Comparison of ENCODE assay signal across 13 cellular contexts in the genomic region with DNA sequence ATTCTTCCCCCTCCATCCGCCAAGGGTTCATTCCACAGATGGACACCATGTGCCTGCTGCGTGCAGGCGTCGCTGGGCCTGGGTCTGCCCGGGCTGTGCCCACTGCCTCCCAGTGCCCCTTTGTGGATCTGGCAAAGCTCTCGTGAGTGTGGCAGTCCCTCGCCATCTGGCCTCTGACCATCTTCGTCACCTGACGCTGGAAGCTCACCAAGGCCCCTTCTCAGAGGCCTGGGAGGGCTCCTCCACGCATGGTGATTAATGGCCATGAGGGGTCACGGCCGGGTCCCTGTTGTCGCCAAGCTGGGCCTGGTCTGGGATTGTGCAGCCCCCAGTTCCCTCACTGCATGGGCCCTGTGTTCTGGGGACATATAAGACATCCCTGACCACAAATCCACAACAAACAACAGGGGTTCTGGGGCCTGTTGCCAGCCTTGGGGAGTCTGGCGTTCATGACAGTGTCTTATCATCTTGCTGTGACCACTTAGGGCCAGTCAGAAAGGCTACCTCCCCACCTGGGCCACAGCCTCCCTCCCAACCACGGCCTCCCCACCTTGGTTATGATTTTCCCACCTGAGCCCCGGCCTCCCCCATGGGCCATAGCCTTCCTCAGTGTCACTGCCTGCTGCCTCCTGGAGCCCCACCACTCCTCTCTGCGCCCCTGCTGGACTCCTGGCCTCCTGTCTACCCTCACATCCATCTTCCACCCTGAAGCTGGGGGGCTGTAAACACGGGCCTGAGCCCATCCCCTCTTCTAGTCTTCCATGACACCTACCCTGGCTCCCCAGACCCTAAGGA.
"Had no signal": no experiment of that assay in that cellular context is flagged by ENCODE, and none has a peak within 500 bp of the region (broad histone marks: within the 10 kb centered on the region; RNA-seq: fewer than 3 reads in every experiment).

No MANE protein-coding gene starts in this region.

- ATAC-seq: activated CD4-positive, alpha-beta T cell treated with anti-CD3 and anti-CD28 coated beads for 36 hours; activated naive CD4-positive, alpha-beta T cell treated with anti-CD3 and anti-CD28 coated beads, Interleukin-2, amount 50 U/mL, for 72 hours; activated T-cell treated with anti-CD3 and anti-CD28 coated beads, Interleukin-2, amount 50 U/mL, for 4 hours; left lung; upper lobe of right lung had no signal

- H3K9me3 Mint-ChIP-seq: activated CD4-positive, alpha-beta memory T cell treated with anti-CD3 and anti-CD28 coated beads for 36 hours; activated naive CD4-positive, alpha-beta T cell treated with anti-CD3 and anti-CD28 coated beads, Interleukin-2, amount 50 U/mL, for 72 hours; activated T-cell treated with anti-CD3 and anti-CD28 coated beads, Interleukin-2, amount 50 U/mL, for 4 hours had no signal

- H3K36me3 ChIP-seq: left lung, upper lobe of right lung, WERI-Rb-1 had no signal

- H3K4me3 ChIP-seq: left lung, upper lobe of right lung had no signal

- DNase-seq: activated CD4-positive, alpha-beta memory T cell treated with anti-CD3 and anti-CD28 coated beads for 36 hours; activated CD4-positive, alpha-beta T cell treated with anti-CD3 and anti-CD28 coated beads for 36 hours; activated gamma-delta T cell; activated T-cell treated with anti-CD3 and anti-CD28 coated beads, Interleukin-2, amount 50 U/mL, for 4 hours; retina; stimulated activated CD4-positive, alpha-beta T cell treated with anti-CD3 and anti-CD28 coated beads, Interleukin-15, amount 100 ng/mL, for 24 hours; stimulated activated CD4-positive, alpha-beta T cell treated with anti-CD3 and anti-CD28 coated beads, Interleukin-4, amount 100 ng/mL, for 1 hour; stimulated activated naive CD4-positive, alpha-beta T cell; upper lobe of right lung; WERI-Rb-1 had no signal

- H3K4me3 Mint-ChIP-seq: activated CD4-positive, alpha-beta memory T cell treated with anti-CD3 and anti-CD28 coated beads for 36 hours; activated CD4-positive, alpha-beta T cell treated with anti-CD3 and anti-CD28 coated beads for 36 hours; activated T-cell treated with anti-CD3 and anti-CD28 coated beads, Interleukin-2, amount 50 U/mL, for 4 hours had no signal

- H3K9me3 ChIP-seq: left lung, upper lobe of right lung had no signal

- H3K27ac Mint-ChIP-seq: activated CD4-positive, alpha-beta memory T cell treated with anti-CD3 and anti-CD28 coated beads for 36 hours; activated CD4-positive, alpha-beta T cell treated with anti-CD3 and anti-CD28 coated beads for 36 hours had no signal

- H3K27ac ChIP-seq: left lung, parathyroid adenoma, upper lobe of right lung, WERI-Rb-1 had no signal

- H3K36me3 Mint-ChIP-seq: activated CD4-positive, alpha-beta memory T cell treated with anti-CD3 and anti-CD28 coated beads for 36 hours; activated naive CD4-positive, alpha-beta T cell treated with anti-CD3 and anti-CD28 coated beads, Interleukin-2, amount 50 U/mL, for 72 hours had no signal

- H3K27me3 ChIP-seq: left lung, upper lobe of right lung had no signal

- H3K4me1 ChIP-seq: parathyroid adenoma had no signal
